14 cellular contexts compared by ENCODE assay signal in the genomic region with DNA sequence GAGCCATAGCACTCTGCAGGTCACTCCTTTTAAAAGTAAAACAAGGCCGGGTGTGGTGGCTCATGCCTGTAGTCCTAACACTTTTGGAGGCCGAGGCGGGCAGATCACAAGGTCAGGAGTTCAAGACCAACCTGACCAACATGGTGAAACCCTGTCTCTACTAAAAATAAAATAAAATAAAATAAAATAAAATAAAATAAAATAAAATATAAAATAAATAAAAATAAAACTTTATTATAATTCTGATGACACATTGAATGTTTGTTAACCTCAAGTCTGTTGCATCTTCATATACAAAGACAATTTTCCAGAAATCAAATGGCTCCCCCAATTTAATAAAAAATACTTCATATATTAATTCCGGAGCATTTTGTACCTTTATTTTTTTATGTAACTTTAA. TPM values are rescaled to one million over a fixed set of nuclear protein-coding genes. Genes with fewer than 3 reads are reported as not detected.
DNase-seq lines count a peak whose midpoint lies in the region; ATAC-seq, FAIRE-seq and TF ChIP-seq lines count a peak whose summit lies in the region.
"Not testable (repeated sequence)": the region's sequence is repeated elsewhere in the genome, so short reads cannot be mapped to it uniquely, and the experiment has no call there.
"Had no signal": no experiment of that assay in that cellular context is flagged by ENCODE, and none has a peak within 500 bp of the region (broad histone marks: within the 10 kb centered on the region; RNA-seq: fewer than 3 reads in every experiment).

No MANE protein-coding gene starts in this region.

- not testable (repeated sequence) for H3K27ac Mint-ChIP-seq in WTC11

- DNase-seq in WTC11 (ENCODE audit: low spot score); frontal cortex (ENCODE audit: low spot score in 2 of 2): not testable (repeated sequence)

- H3K4me3 Mint-ChIP-seq in WTC11, result not testable (repeated sequence)

- FAIRE-seq in A204.1 (lab: Jason Lieb, UNC) (peak; percentile 14), G401.6 (lab: Jason Lieb, UNC) (peak; percentile 44), endometrium (lab: Jason Lieb, UNC) (peak; percentile 53), frontal cortex (lab: Jason Lieb, UNC) (peak; percentile 39)

- peaks cover 17% of the 10 kb centered on the region for H3K4me1 Mint-ChIP-seq in WTC11

- POLR2A ChIA-PET in WTC11 (lab: Charles Lee), result not testable (repeated sequence)

- H3K9me3 Mint-ChIP-seq in WTC11, result not testable (repeated sequence)

- not testable (repeated sequence) for TF ChIP-seq CTCF in WTC11 (IDR thresholded peaks at IDR 0.05)

- H3K27me3 Mint-ChIP-seq in WTC11 (ENCODE audit: low read depth), result not testable (repeated sequence)

- CTCF ChIA-PET in WTC11 (lab: Charles Lee), result not testable (repeated sequence)

- not testable (repeated sequence) for H3K36me3 Mint-ChIP-seq in WTC11

- ATAC-seq in WTC11, result not testable (repeated sequence)

TF ChIP-seq in WTC11, 78 proteins besides CTCF, POLR2A, EP300 and RAD21:
- TF ChIP-seq HMGA2 (CRISPR knock-in tag; IDR thresholded peaks at IDR 0.05), result peak; percentile 96; the same call in 1 of the 2 replicates

RNA-seq across cellular contexts. Expression of a gene that starts 32.0 kb away (rescaled TPM):
- total RNA-seq in WTC11 (2021) (0.28 TPM in 1 of 3 replicates, not detected in the others), frontal cortex (1.2 TPM)
- total RNA-seq: A172; A673; B cell; Caco-2; Calu3; CD4-positive, alpha-beta memory T cell; CD4-positive, alpha-beta T cell; CD8-positive, alpha-beta T cell; Daoy had no signal
